ENCODE assay signal across 1 cellular context in genomic region chr5:87752362-87752761, GRCh38.
TF ChIP-seq lines count a peak whose summit lies in the region.

No MANE protein-coding gene starts in this region.

TF ChIP-seq in HCT116, 20 proteins besides CTCF, POLR2A, EP300 and RAD21 (continued from another document):
- TF ChIP-seq ZBTB33 (IDR thresholded peaks at IDR 0.05; ENCODE audit: extremely low read depth, insufficient replicate concordance, low read length) (no peak), ZNF274 (IDR thresholded peaks at IDR 0.05; ENCODE audit: low read depth, low read length) (no peak), FOSL1 (IDR thresholded peaks at IDR 0.05; ENCODE audit: low read depth) (no peak), ELF1 (IDR thresholded peaks at IDR 0.05; ENCODE audit: borderline replicate concordance, low read depth) (no peak), TCF7L2 (IDR thresholded peaks at IDR 0.05; ENCODE audit: borderline replicate concordance, extremely low read depth, insufficient read depth, insufficient read length) (no peak), ZFX (IDR thresholded peaks at IDR 0.05) (no peak), POLR2AphosphoS5 (IDR thresholded peaks at IDR 0.05; ENCODE audit: low read depth, low read length) (no peak), ATF3 (IDR thresholded peaks at IDR 0.05) (no peak), MAX (IDR thresholded peaks at IDR 0.05) (no peak), SRF (IDR thresholded peaks at IDR 0.05; ENCODE audit: low read depth) (no peak), REST (IDR thresholded peaks at IDR 0.05; ENCODE audit: low read depth) (no peak), YY1 (IDR thresholded peaks at IDR 0.05; ENCODE audit: extremely low read depth, insufficient replicate concordance, low read depth, low read length) (no peak), EGR1 (IDR thresholded peaks at IDR 0.05; ENCODE audit: low read depth) (no peak), JUND (IDR thresholded peaks at IDR 0.05) (no peak), EZH2phosphoT487 (IDR thresholded peaks at IDR 0.05; ENCODE audit: borderline replicate concordance) (no peak), SP1 (IDR thresholded peaks at IDR 0.05; ENCODE audit: low read depth) (no peak)
